ENCODE assay signal across 1 cellular context in the genomic region with DNA sequence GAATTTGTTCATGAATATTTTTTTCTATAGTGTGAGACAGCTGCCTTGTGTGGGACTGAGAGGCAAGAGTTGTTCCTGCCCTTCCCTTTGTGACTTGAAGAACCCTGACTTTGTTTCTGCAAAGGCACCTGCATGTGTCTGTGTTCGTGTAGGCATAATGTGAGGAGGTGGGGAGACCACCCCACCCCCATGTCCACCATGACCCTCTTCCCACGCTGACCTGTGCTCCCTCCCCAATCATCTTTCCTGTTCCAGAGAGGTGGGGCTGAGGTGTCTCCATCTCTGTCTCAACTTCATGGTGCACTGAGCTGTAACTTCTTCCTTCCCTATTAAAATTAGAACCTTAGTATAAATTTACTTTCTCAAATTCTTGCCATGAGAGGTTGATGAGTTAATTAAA.
TF ChIP-seq lines count a peak whose summit lies in the region.

No MANE protein-coding gene starts in this region.

TF ChIP-seq in GM12878, 131 proteins besides CTCF, POLR2A, EP300 and RAD21 (continued from another document):
- TF ChIP-seq, protein P1, sequence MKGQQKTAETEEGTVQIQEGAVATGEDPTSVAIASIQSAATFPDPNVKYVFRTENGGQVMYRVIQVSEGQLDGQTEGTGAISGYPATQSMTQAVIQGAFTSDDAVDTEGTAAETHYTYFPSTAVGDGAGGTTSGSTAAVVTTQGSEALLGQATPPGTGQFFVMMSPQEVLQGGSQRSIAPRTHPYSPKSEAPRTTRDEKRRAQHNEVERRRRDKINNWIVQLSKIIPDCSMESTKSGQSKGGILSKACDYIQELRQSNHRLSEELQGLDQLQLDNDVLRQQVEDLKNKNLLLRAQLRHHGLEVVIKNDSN (IDR thresholded peaks at IDR 0.05; ENCODE audit: borderline replicate concordance, extremely low read length, insufficient read depth, low read depth, low read length): no peak
TF ChIP-seq in GM12878: peak in this region for 1.
